ENCODE assay signal across 8 cellular contexts in the genomic region with DNA sequence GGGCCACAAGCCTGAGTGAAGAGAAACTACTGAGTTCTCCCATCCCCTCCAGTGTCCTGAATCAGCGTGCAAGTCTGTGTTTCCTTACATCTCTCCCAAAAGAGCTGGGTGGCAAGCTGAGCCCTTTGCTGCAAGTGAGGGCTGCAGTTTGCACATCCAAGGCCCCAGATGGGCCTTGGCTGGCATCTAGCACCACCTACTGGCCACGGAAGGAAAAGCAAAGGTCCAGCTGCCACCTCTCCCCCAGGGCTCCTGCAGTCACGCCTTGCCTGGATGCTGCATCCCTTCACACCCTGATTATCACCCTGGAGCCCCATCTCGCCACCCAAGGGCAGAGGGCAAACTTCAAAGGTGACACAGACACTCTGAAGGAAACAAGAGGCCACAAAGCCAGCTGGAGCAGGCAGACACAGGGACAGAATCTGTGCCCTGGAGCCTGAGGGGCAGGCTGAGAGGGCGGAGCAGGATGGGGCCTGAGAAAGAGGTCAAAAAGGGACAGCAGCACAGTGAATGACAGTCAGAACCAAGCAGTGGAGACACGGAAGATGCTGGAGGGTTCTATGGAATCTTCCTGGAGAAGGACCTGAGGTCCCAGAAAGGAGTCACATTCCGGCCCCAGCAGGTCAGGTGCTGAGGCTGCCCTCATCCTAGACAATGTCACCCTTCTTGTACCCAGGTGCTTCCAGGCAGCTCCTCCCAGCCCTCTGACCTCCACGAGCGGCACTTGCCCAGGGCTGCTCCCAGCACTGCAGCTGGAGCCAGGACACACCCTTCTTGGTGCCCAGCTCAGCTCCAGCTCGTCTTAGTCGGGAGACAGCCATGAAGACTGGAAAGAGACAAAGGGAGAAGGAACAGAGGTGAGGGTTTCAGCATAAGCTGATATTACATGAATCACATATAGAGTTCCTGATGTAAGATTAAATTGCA. TPM values are rescaled to one million over a fixed set of nuclear protein-coding genes. Genes with fewer than 3 reads are reported as not detected.
DNase-seq lines count a peak whose midpoint lies in the region; ATAC-seq and TF ChIP-seq lines count a peak whose summit lies in the region.

No MANE protein-coding gene starts in this region.

- POLR2A ChIA-PET in CD4-positive, alpha-beta T cell (lab: Charles Lee) = no interaction called here

- no peak overlapping the region for H3K27ac ChIP-seq in CD4-positive, alpha-beta T cell (ENCODE audit: low read depth, low read length)
- H3K27ac ChIP-seq in SJSA1 = no peak overlapping the region

- peaks cover 36% of the 10 kb centered on the region for H3K27me3 Mint-ChIP-seq in CD4-positive, alpha-beta T cell

- no peak for ATAC-seq in CD4-positive, alpha-beta T cell (ENCODE audit: poor library complexity)
- ATAC-seq in GM19035 (IDR thresholded peaks at IDR 0.05; ENCODE audit: unreplicated experiment) = peak; percentile 90
- peak; percentile 84 for ATAC-seq in HG03469 (IDR thresholded peaks at IDR 0.05; ENCODE audit: unreplicated experiment)
- ATAC-seq in left ventricle myocardium superior = peak; percentile 81
- peak; percentile 84 for ATAC-seq in sciatic nerve
- ATAC-seq in HG02763 (IDR thresholded peaks at IDR 0.05; ENCODE audit: unreplicated experiment) = no peak

- H3K36me3 ChIP-seq in SJSA1 = no peaks in the 10 kb centered on the region
- no peaks in the 10 kb centered on the region for H3K36me3 ChIP-seq in adipocyte (ENCODE audit: control insufficient read depth, insufficient read depth, low read length, severe bottlenecking)

- no peak overlapping the region for H3K4me3 Mint-ChIP-seq in CD4-positive, alpha-beta T cell

- H3K9ac ChIP-seq in adipocyte (ENCODE audit: low read length) = no peak overlapping the region

- intact Hi-C loops in CD4-positive, alpha-beta T cell (cut with DNase I, micrococcal nuclease) = no loop called here
- intact Hi-C loops in left ventricle myocardium superior (cut with micrococcal nuclease) = no loop called here
- intact Hi-C loops in sciatic nerve (cut with DNase I) = no loop called here

- H3K9me3 ChIP-seq in CD4-positive, alpha-beta T cell (ENCODE audit: control insufficient read depth, low read length) = no peaks in the 10 kb centered on the region
- H3K9me3 ChIP-seq in SJSA1 (replicated peaks) (no peaks in the 10 kb centered on the region), adipocyte (ENCODE audit: control insufficient read depth, low read length) (peaks cover 6% of the 10 kb centered on the region)

- H3K4me3 ChIP-seq in SJSA1 (no peak overlapping the region), adipocyte (ENCODE audit: low read length) (no peak overlapping the region)

- H3K4me1 ChIP-seq in SJSA1 (replicated peaks) = no peaks in the 10 kb centered on the region
- no peaks in the 10 kb centered on the region for H3K4me1 ChIP-seq in adipocyte (ENCODE audit: control insufficient read depth, insufficient read depth, low read length)

- no peaks in the 10 kb centered on the region for H3K9me3 Mint-ChIP-seq in CD4-positive, alpha-beta T cell

- H3K4me1 Mint-ChIP-seq in CD4-positive, alpha-beta T cell (ENCODE audit: low read depth) = no peaks in the 10 kb centered on the region

- peaks cover 7% of the 10 kb centered on the region for H3K27me3 ChIP-seq in CD4-positive, alpha-beta T cell (ENCODE audit: control insufficient read depth, insufficient read depth, low read length)
- H3K27me3 ChIP-seq in SJSA1 (replicated peaks) = no peaks in the 10 kb centered on the region; the same call in 1 of the 2 replicates
- H3K27me3 ChIP-seq in adipocyte (replicated peaks; ENCODE audit: control insufficient read depth, insufficient read depth, low read length) = peaks cover 41% of the 10 kb centered on the region

- peak; percentile 63 for TF ChIP-seq CTCF in CD4-positive, alpha-beta T cell (IDR thresholded peaks at IDR 0.05)

- no peak overlapping the region for H3K27ac Mint-ChIP-seq in CD4-positive, alpha-beta T cell

- CTCF ChIA-PET in CD4-positive, alpha-beta T cell (lab: Charles Lee) = interaction anchor here (0.6 to 1.8 kb wide), 4 partner anchors 18 to 1626 kb away, joined by 3 to 4 read pairs (median 4); no protein-coding TSS in a partner anchor

- peak; percentile 19 to 57 (median 36) for DNase-seq in CD4-positive, alpha-beta T cell
- DNase-seq in SJSA1 (ENCODE audit: low read depth in 1 of 2, low spot score in 2 of 2) (peak; percentile 24 to 56), adipocyte (ENCODE audit: low read depth) (peak; percentile 77), left ventricle myocardium superior (peak; percentile 73), sciatic nerve (ENCODE audit: low spot score) (peak; percentile 83)

- H3K36me3 Mint-ChIP-seq in CD4-positive, alpha-beta T cell (ENCODE audit: low read depth) = no peaks in the 10 kb centered on the region

RNA-seq across cellular contexts. Expression of a gene that starts 18.3 kb away (rescaled TPM):
- total RNA-seq in CD4-positive, alpha-beta T cell = under 1 TPM in 1 of 2 experiments, not detected in 1; 0.78 TPM
- 0.09 TPM in 1 of 2 replicates, not detected in the other for total RNA-seq in SJSA1 (2014; rRNA removed; shearing (Covaris generic))
- total RNA-seq in left ventricle myocardium superior = 4.0 TPM
- total RNA-seq in sciatic nerve = 28.4 TPM

Comparison
In these comparisons a context has a peak if more than half of its experiments do, and no peak if none do; other contexts are left out.
1. ATAC-seq: peak in GM19035 (single experiment), HG03469 (single experiment), left ventricle myocardium superior (single experiment) and sciatic nerve (single experiment); none in CD4-positive, alpha-beta T cell (single experiment) and HG02763 (single experiment).
2. Peak in every context shown above with its lines, with median percentiles within 50 percentile points of each other: DNase-seq.